Comparison of ENCODE assay signal across 31 cellular contexts in the genomic region with DNA sequence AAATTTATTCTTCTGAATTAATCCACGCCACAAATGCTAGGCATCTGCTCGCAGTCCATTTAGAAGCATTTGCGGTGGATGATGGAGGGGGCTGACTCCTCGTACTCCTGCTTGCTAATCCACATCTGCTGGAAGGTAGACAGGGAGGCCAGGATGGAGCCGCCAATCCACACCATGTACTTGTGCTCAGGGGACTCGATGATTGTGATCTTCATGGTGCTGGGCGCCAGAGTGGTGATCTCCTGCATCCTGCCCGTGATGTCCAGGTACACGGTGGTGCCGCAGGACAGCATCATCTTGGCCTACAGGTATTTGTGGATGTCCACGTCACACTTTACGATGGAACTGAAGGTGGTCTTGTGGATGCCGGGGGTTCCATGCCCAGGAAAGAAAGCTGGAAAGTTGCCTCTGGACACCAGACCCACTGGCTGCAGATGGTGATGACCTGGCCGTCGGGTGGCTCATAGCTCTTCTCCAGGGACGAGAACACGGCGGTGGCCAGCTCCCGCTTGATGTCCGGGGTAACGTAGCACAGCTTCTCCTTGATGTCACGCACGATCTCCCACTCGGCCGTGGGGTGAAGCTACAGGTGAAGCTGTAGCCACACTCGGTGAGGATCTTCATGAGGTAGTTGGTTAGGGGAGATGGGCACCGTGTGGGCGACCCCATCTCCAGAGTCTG.
"Had no signal": no experiment of that assay in that cellular context is flagged by ENCODE, and none has a peak within 500 bp of the region (broad histone marks: within the 10 kb centered on the region; RNA-seq: fewer than 3 reads in every experiment).

No MANE protein-coding gene starts in this region.

- H3K27ac Mint-ChIP-seq: natural killer cell treated with Interleukin-12 subunit alpha and Interleukin-12 subunit beta and Interleukin-15 and Interleukin-18, amount 100 ng/mL, for 72 hours; nephron progenitor cell; progenitor cell of endocrine pancreas; stimulated activated memory B cell treated with anti-CD40 and anti-IgM and Interleukin-4, amounts not matched to agents 10 μg/mL and 1 μg/mL and 100 μg/mL, for 72 hours; stimulated activated naive CD8-positive, alpha-beta T cell treated with anti-CD3 and anti-CD28 coated beads, Interleukin-15, amount 100 ng/mL, for 72 hours; type B pancreatic cell had no signal

- H2AFZ ChIP-seq: parathyroid adenoma had no signal

- H3K9me3 Mint-ChIP-seq: natural killer cell treated with Interleukin-12 subunit alpha and Interleukin-12 subunit beta and Interleukin-15 and Interleukin-18, amount 100 ng/mL, for 72 hours; type B pancreatic cell had no signal

- H3K4me3 ChIP-seq: ovary, psoas muscle, right lobe of liver, sigmoid colon, suprapubic skin, testis, tibial artery, transverse colon, upper lobe of right lung, uterus had no signal

- H3K27me3 ChIP-seq: ovary, right lobe of liver, sigmoid colon, suprapubic skin, testis, tibial artery, transverse colon, upper lobe of right lung, uterus had no signal

- H3K27me3 Mint-ChIP-seq: naive thymus-derived CD8-positive, alpha-beta T cell; progenitor cell of endocrine pancreas; stimulated activated memory B cell treated with anti-CD40 and anti-IgM and Interleukin-4, amounts not matched to agents 10 μg/mL and 1 μg/mL and 100 μg/mL, for 72 hours; stimulated activated naive CD8-positive, alpha-beta T cell treated with anti-CD3 and anti-CD28 coated beads, Interleukin-15, amount 100 ng/mL, for 72 hours had no signal

- H3K4me1 ChIP-seq: parathyroid adenoma, psoas muscle, right lobe of liver, sigmoid colon, suprapubic skin, testis, tibial artery, transverse colon, upper lobe of right lung, uterus had no signal

- H3K36me3 Mint-ChIP-seq: stimulated activated memory B cell treated with anti-CD40 and anti-IgM and Interleukin-4, amounts not matched to agents 10 μg/mL and 1 μg/mL and 100 μg/mL, for 72 hours; type B pancreatic cell had no signal

- DNase-seq: naive thymus-derived CD8-positive, alpha-beta T cell; nephron progenitor cell; occipital lobe; ovary; posterior cingulate gyrus; psoas muscle; right cardiac atrium; right lobe of liver; sigmoid colon; small intestine; stimulated activated CD4-positive, alpha-beta T cell treated with anti-CD3 and anti-CD28 coated beads, Interleukin-12 subunit alpha, Interleukin-12 subunit beta, amount 100 ng/mL, for 4 hours; stimulated activated CD4-positive, alpha-beta T cell treated with anti-CD3 and anti-CD28 coated beads, Interleukin-1b, Interleukin-23, amount 100 ng/mL, for 48 hours; stimulated activated CD4-positive, alpha-beta T cell treated with anti-CD3 and anti-CD28 coated beads, Interleukin-4, amount 100 ng/mL, for 1 hour; stimulated activated CD4-positive, alpha-beta T cell treated with anti-CD3 and anti-CD28 coated beads, Interleukin-4, amount 100 ng/mL, for 4 hours; stimulated activated CD8-positive, alpha-beta memory T cell treated with anti-CD3 and anti-CD28 coated beads, Interleukin-4, amount 100 ng/mL, for 48 hours; stimulated activated naive CD4-positive, alpha-beta T cell; stimulated activated naive CD8-positive, alpha-beta T cell treated with anti-CD3 and anti-CD28 coated beads, Interleukin-15, Interleukin-2, amounts not matched to agents 100 U/mL and 50 U/mL, for 24 hours; substantia nigra; testis; tibial artery; transverse colon; upper lobe of right lung; uterus had no signal

- H3K4me3 Mint-ChIP-seq: naive thymus-derived CD8-positive, alpha-beta T cell; natural killer cell treated with Interleukin-12 subunit alpha and Interleukin-12 subunit beta and Interleukin-15 and Interleukin-18, amount 100 ng/mL, for 72 hours; nephron progenitor cell; neural crest cell; stimulated activated memory B cell treated with anti-CD40 and anti-IgM and Interleukin-4, amounts not matched to agents 10 μg/mL and 1 μg/mL and 100 μg/mL, for 72 hours; stimulated activated naive CD8-positive, alpha-beta T cell treated with anti-CD3 and anti-CD28 coated beads, Interleukin-15, amount 100 ng/mL, for 72 hours; type B pancreatic cell had no signal

- H3K27ac ChIP-seq: ovary, parathyroid adenoma, psoas muscle, right lobe of liver, sigmoid colon, suprapubic skin, testis, tibial artery, transverse colon, upper lobe of right lung, uterus had no signal

- H3K79me2 ChIP-seq: parathyroid adenoma had no signal

- FAIRE-seq: small intestine had no signal

- H3K36me3 ChIP-seq: ovary, right lobe of liver, sigmoid colon, suprapubic skin, tibial artery, transverse colon, upper lobe of right lung, uterus had no signal

- H3K9ac ChIP-seq: parathyroid adenoma had no signal

- ATAC-seq: naive thymus-derived CD8-positive, alpha-beta T cell; natural killer cell treated with Interleukin-12 subunit alpha and Interleukin-12 subunit beta and Interleukin-15 and Interleukin-18, amount 100 ng/mL, for 72 hours; psoas muscle; right cardiac atrium; stimulated activated memory B cell treated with anti-CD40 and anti-IgM and Interleukin-4, amounts not matched to agents 10 μg/mL and 1 μg/mL and 100 μg/mL, for 72 hours; upper lobe of right lung had no signal

- H3K9me3 ChIP-seq: ovary, testis, upper lobe of right lung, uterus had no signal

- H3K4me1 Mint-ChIP-seq: naive thymus-derived CD8-positive, alpha-beta T cell; nephron progenitor cell; neural crest cell; stimulated activated memory B cell treated with anti-CD40 and anti-IgM and Interleukin-4, amounts not matched to agents 10 μg/mL and 1 μg/mL and 100 μg/mL, for 72 hours had no signal
